ENCODE assay signal across 14 cellular contexts in genomic region chr6:2186516-2186915, GRCh38. TPM values are rescaled to one million over a fixed set of nuclear protein-coding genes. Genes with fewer than 3 reads are reported as not detected.
DNase-seq lines count a peak whose midpoint lies in the region; ATAC-seq, FAIRE-seq and TF ChIP-seq lines count a peak whose summit lies in the region.
"Had no signal": no experiment of that assay in that cellular context is flagged by ENCODE, and none has a peak within 500 bp of the region (broad histone marks: within the 10 kb centered on the region; RNA-seq: fewer than 3 reads in every experiment).

No MANE protein-coding gene starts in this region.

- no peaks in the 10 kb centered on the region for H3K9me2 ChIP-seq in MM.1S (replicated peaks; ENCODE audit: insufficient read depth, low read length)

- H4K20me1 ChIP-seq in MM.1S (ENCODE audit: insufficient read depth, low read length) = no peaks in the 10 kb centered on the region

- H3K4me3 ChIP-seq in MM.1S (ENCODE audit: low read length) = no peak overlapping the region
- H3K4me3 ChIP-seq in kidney (ENCODE audit: low read length in 2 of 2) = no peak overlapping the region
- H3K4me3 ChIP-seq: psoas muscle had no signal

- peaks cover 2% of the 10 kb centered on the region for H3K36me3 Mint-ChIP-seq in activated CD4-positive, alpha-beta memory T cell treated with anti-CD3 and anti-CD28 coated beads, Interleukin-2, amount 10 ng/mL, durations not matched to agents 7 days and 5 days (ENCODE audit: low read depth)
- H3K36me3 Mint-ChIP-seq: CD8-positive, alpha-beta T cell had no signal

- no peaks in the 10 kb centered on the region for H3K79me2 ChIP-seq in MM.1S (ENCODE audit: low read length)

- H2AFZ ChIP-seq in MM.1S (ENCODE audit: low read length) = no peak overlapping the region

- peaks cover 16% of the 10 kb centered on the region for H3K27me3 Mint-ChIP-seq in activated CD4-positive, alpha-beta memory T cell treated with anti-CD3 and anti-CD28 coated beads, Interleukin-2, amount 10 ng/mL, durations not matched to agents 7 days and 5 days

- H3K27ac ChIP-seq in MM.1S (ENCODE audit: low read length) = no peak overlapping the region
- H3K27ac ChIP-seq in kidney (ENCODE audit: low read depth in 2 of 2, low read length in 2 of 2) = no peak overlapping the region
- H3K27ac ChIP-seq: psoas muscle had no signal

- H3K4me1 ChIP-seq in MM.1S (ENCODE audit: low read length) (no peaks in the 10 kb centered on the region), kidney (ENCODE audit: control insufficient read depth in 1 of 2, insufficient read depth in 1 of 2, low read depth in 1 of 2, low read length in 2 of 2) (peaks cover 5 to 11% of the 10 kb centered on the region in 2 donors)
- H3K4me1 ChIP-seq: psoas muscle had no signal

- H3K9me3 Mint-ChIP-seq in activated CD4-positive, alpha-beta memory T cell treated with anti-CD3 and anti-CD28 coated beads, Interleukin-2, amount 10 ng/mL, durations not matched to agents 7 days and 5 days = no peaks in the 10 kb centered on the region
- H3K9me3 Mint-ChIP-seq: CD8-positive, alpha-beta T cell had no signal

- H3K9me3 ChIP-seq in MM.1S (replicated peaks; ENCODE audit: insufficient read depth, low read length) (no peaks in the 10 kb centered on the region), kidney (ENCODE audit: control insufficient read depth in 1 of 2, low read length in 2 of 2) (no peaks in the 10 kb centered on the region)
- H3K9me3 ChIP-seq: psoas muscle had no signal

- DNase-seq in GM19240 (ENCODE audit: insufficient read length, low spot score) (peak; percentile 18), MM.1S (no peak), mesenteric fat pad (ENCODE audit: low spot score) (no peak), kidney (no peak)
- DNase-seq in activated CD4-positive, alpha-beta memory T cell treated with anti-CD3 and anti-CD28 coated beads, Interleukin-2, amount 10 ng/mL, durations not matched to agents 7 days and 5 days = no peak
- DNase-seq: CD8-positive, alpha-beta T cell; hippocampal formation; mesendoderm; NCI-H446 treated with DMSO at 0.1 percent for 48 hours; psoas muscle; SHP77 treated with DMSO at 0.1 percent for 48 hours had no signal

- intact Hi-C loops in kidney (cut with DNase I) = no loop called here

- H3K4me1 Mint-ChIP-seq in activated CD4-positive, alpha-beta memory T cell treated with anti-CD3 and anti-CD28 coated beads, Interleukin-2, amount 10 ng/mL, durations not matched to agents 7 days and 5 days = peaks cover 10% of the 10 kb centered on the region

- no peaks in the 10 kb centered on the region for H3K27me3 ChIP-seq in MM.1S (replicated peaks; ENCODE audit: insufficient read depth, low read length)

- no peak overlapping the region for H3K27ac Mint-ChIP-seq in activated CD4-positive, alpha-beta memory T cell treated with anti-CD3 and anti-CD28 coated beads, Interleukin-2, amount 10 ng/mL, durations not matched to agents 7 days and 5 days
- H3K27ac Mint-ChIP-seq: CD8-positive, alpha-beta T cell had no signal

- ATAC-seq in GM18502 (IDR thresholded peaks at IDR 0.05; ENCODE audit: poor library complexity, unreplicated experiment) (peak; percentile 83), HG02852 (IDR thresholded peaks at IDR 0.05; ENCODE audit: unreplicated experiment) (peak; percentile 85), HG03571 (IDR thresholded peaks at IDR 0.05; ENCODE audit: unreplicated experiment) (peak; percentile 77)
- ATAC-seq: CD8-positive, alpha-beta T cell; psoas muscle had no signal

- H3F3A ChIP-seq in MM.1S (ENCODE audit: insufficient read depth, low read length) = no peaks in the 10 kb centered on the region

- POLR2A ChIA-PET in activated CD4-positive, alpha-beta memory T cell treated with anti-CD3 and anti-CD28 coated beads, Interleukin-2, amount 10 ng/mL, durations not matched to agents 7 days and 5 days (lab: Charles Lee) = no interaction called here

- H3K36me3 ChIP-seq in MM.1S (replicated peaks; ENCODE audit: insufficient read depth, low read length) (no peaks in the 10 kb centered on the region), kidney (ENCODE audit: control insufficient read depth in 1 of 2, insufficient read depth in 2 of 2, low read length in 2 of 2) (no peaks in the 10 kb centered on the region)

- TF ChIP-seq CTCF in MM.1S (IDR thresholded peaks at IDR 0.05; ENCODE audit: low read length) = no peak
- TF ChIP-seq CTCF in kidney (IDR thresholded peaks at IDR 0.05; ENCODE audit: borderline replicate concordance, extremely low read depth, insufficient read depth) = no peak

- H3K9ac ChIP-seq in MM.1S (ENCODE audit: low read length) (no peak overlapping the region), kidney (ENCODE audit: low read length in 2 of 2) (no peak overlapping the region)

- no peak overlapping the region for H3K4me3 Mint-ChIP-seq in activated CD4-positive, alpha-beta memory T cell treated with anti-CD3 and anti-CD28 coated beads, Interleukin-2, amount 10 ng/mL, durations not matched to agents 7 days and 5 days
- H3K4me3 Mint-ChIP-seq: CD8-positive, alpha-beta T cell had no signal

- no peak overlapping the region for H3K4me2 ChIP-seq in MM.1S (ENCODE audit: low read depth, low read length)

- FAIRE-seq in kidney (lab: Jason Lieb, UNC) = no peak

- CTCF ChIA-PET in activated CD4-positive, alpha-beta memory T cell treated with anti-CD3 and anti-CD28 coated beads, Interleukin-2, amount 10 ng/mL, durations not matched to agents 7 days and 5 days (lab: Charles Lee) = no interaction called here

RNA-seq across cellular contexts. Expression of gene GMDS, which starts 58.9 kb away (rescaled TPM):
- 10 to 100 TPM; 23.7 to 24.7 TPM for total RNA-seq in activated CD4-positive, alpha-beta memory T cell treated with anti-CD3 and anti-CD28 coated beads, Interleukin-2, amount 10 ng/mL, durations not matched to agents 7 days and 5 days
- total RNA-seq in mesenteric fat pad (10.3 TPM), kidney (63.7 TPM)
- polyA plus RNA-seq in kidney (ENCODE audit: insufficient read depth, low read depth, low replicate concordance) = 49.6 TPM
